ENCODE assay signal across 17 cellular contexts in the genomic region with DNA sequence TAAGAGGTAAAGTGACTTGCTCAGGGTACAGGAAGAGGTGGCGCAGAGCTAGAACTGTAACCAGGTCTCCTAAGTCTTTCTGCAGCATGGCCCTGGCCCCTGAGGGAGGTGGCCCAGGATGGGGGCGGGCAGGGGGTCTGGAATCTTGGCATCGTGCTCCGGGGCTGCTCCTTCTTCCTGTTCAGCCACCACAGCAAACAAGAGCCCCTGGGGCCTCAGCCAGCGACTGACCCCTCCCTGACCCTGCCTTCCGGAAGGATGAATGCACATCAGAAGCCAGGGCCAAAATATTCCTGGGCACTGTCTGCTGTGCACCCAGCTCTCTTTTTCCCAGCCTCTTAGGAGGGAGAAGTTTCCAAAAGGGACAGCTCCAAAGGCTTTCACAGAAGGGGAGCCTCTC.
DNase-seq lines count a peak whose midpoint lies in the region; FAIRE-seq and TF ChIP-seq lines count a peak whose summit lies in the region.
"Had no signal": no experiment of that assay in that cellular context is flagged by ENCODE, and none has a peak within 500 bp of the region (broad histone marks: within the 10 kb centered on the region; RNA-seq: fewer than 3 reads in every experiment).

No MANE protein-coding gene starts in this region.

- no peaks in the 10 kb centered on the region for H3K9me3 ChIP-seq in esophagus muscularis mucosa
- H3K9me3 ChIP-seq: BLaER1 had no signal

- H3K4me3 ChIP-seq in esophagus muscularis mucosa, result no peak overlapping the region
- H3K4me3 ChIP-seq: BLaER1, coronary artery, SK-N-MC had no signal

- H3K36me3 Mint-ChIP-seq in neural crest cell (ENCODE audit: low read depth), result no peaks in the 10 kb centered on the region
- H3K36me3 Mint-ChIP-seq: activated CD4-positive, alpha-beta memory T cell treated with anti-CD3 and anti-CD28 coated beads for 36 hours had no signal

- H3K4me1 ChIP-seq in esophagus muscularis mucosa, result peaks cover 0 to 7% (median 4%) of the 10 kb centered on the region in 4 donors
- H3K4me1 ChIP-seq: BLaER1 had no signal

- FAIRE-seq in GM12891 (lab: Jason Lieb, UNC), result no peak
- FAIRE-seq: TTC549 had no signal

- no peaks in the 10 kb centered on the region for H3K36me3 ChIP-seq in esophagus muscularis mucosa
- H3K36me3 ChIP-seq: BLaER1 had no signal

- no peak overlapping the region for H3K27ac Mint-ChIP-seq in neural crest cell (ENCODE audit: unreplicated experiment)
- H3K27ac Mint-ChIP-seq: activated CD4-positive, alpha-beta memory T cell treated with anti-CD3 and anti-CD28 coated beads for 36 hours had no signal

- WGBS in esophagus muscularis mucosa, result 48% methylated on average over 6 of the region's 6 CpGs

- DNase-seq in EL (peak; percentile 71), NCI-H69 (lab: John Stamatoyannopoulos, UW) (peak; percentile 19), esophagus muscularis mucosa (ENCODE audit: extremely low spot score) (peak; percentile 57), neural crest cell (ENCODE audit: low read depth, low spot score) (peak; percentile 7), LoVo (ENCODE audit: low spot score) (no peak), DMS53 (lab: John Stamatoyannopoulos, UW) (no peak), GM12891 (ENCODE audit: insufficient read length, low spot score) (no peak)
- DNase-seq: activated CD4-positive, alpha-beta memory T cell treated with anti-CD3 and anti-CD28 coated beads for 36 hours; kidney glomerular epithelial cell; NCI-H1694; NCI-H446; stimulated activated CD4-positive, alpha-beta T cell treated with anti-CD3 and anti-CD28 coated beads, Interleukin-15, amount 100 ng/mL, for 24 hours; stimulated activated naive CD8-positive, alpha-beta T cell treated with anti-CD3 and anti-CD28 coated beads, Interleukin-15, amount 100 ng/mL, for 72 hours had no signal

- no peak overlapping the region for H3K4me3 Mint-ChIP-seq in neural crest cell
- H3K4me3 Mint-ChIP-seq: activated CD4-positive, alpha-beta memory T cell treated with anti-CD3 and anti-CD28 coated beads for 36 hours; stimulated activated naive CD8-positive, alpha-beta T cell treated with anti-CD3 and anti-CD28 coated beads, Interleukin-15, amount 100 ng/mL, for 72 hours had no signal

- H3K27ac ChIP-seq in esophagus muscularis mucosa (replicated peaks in 1 of 4), result no peak overlapping the region
- H3K27ac ChIP-seq: BLaER1, coronary artery, SK-N-MC had no signal

- no peaks in the 10 kb centered on the region for H3K4me1 Mint-ChIP-seq in neural crest cell
- H3K4me1 Mint-ChIP-seq: stimulated activated naive CD8-positive, alpha-beta T cell treated with anti-CD3 and anti-CD28 coated beads, Interleukin-15, amount 100 ng/mL, for 72 hours had no signal

- no peaks in the 10 kb centered on the region for H3K9me3 Mint-ChIP-seq in neural crest cell
- H3K9me3 Mint-ChIP-seq: activated CD4-positive, alpha-beta memory T cell treated with anti-CD3 and anti-CD28 coated beads for 36 hours; stimulated activated naive CD8-positive, alpha-beta T cell treated with anti-CD3 and anti-CD28 coated beads, Interleukin-15, amount 100 ng/mL, for 72 hours had no signal

- peaks cover 0 to 13% (median 0%) of the 10 kb centered on the region in 4 donors for H3K27me3 ChIP-seq in esophagus muscularis mucosa
- H3K27me3 ChIP-seq: BLaER1 had no signal

- H3K27me3 Mint-ChIP-seq in neural crest cell (ENCODE audit: low read depth), result no peaks in the 10 kb centered on the region
- H3K27me3 Mint-ChIP-seq: activated CD4-positive, alpha-beta memory T cell treated with anti-CD3 and anti-CD28 coated beads for 36 hours had no signal

- TF ChIP-seq POLR2A in esophagus muscularis mucosa (IDR thresholded peaks at IDR 0.05; ENCODE audit: low read depth) (no peak), GM12891 (IDR thresholded peaks at IDR 0.05; ENCODE audit: low read depth, low read length) (no peak)

- no peak for TF ChIP-seq CTCF in esophagus muscularis mucosa (IDR thresholded peaks at IDR 0.05)
- no peak for TF ChIP-seq CTCF in neural crest cell (conservative IDR thresholded peaks at IDR 0.05)

- intact Hi-C loops in esophagus muscularis mucosa (cut with DNase I), result no loop called here

- TF ChIP-seq EP300 in esophagus muscularis mucosa (IDR thresholded peaks at IDR 0.05), result no peak

TF ChIP-seq in GM12891, 5 proteins besides CTCF, POLR2A, EP300 and RAD21:
- no peak for TF ChIP-seq POU2F2 (IDR thresholded peaks at IDR 0.05; ENCODE audit: low read depth, low read length)
- TF ChIP-seq PAX5 (IDR thresholded peaks at IDR 0.05; ENCODE audit: insufficient read depth, low read length, severe bottlenecking), result no peak
- TF ChIP-seq SPI1 (IDR thresholded peaks at IDR 0.05; ENCODE audit: low read depth, low read length), result no peak
- no peak for TF ChIP-seq TAF1 (IDR thresholded peaks at IDR 0.05; ENCODE audit: low read depth, low read length)
- TF ChIP-seq POLR2AphosphoS5 (IDR thresholded peaks at IDR 0.05; ENCODE audit: low read depth, low read length), result no peak

Comparison
In these comparisons a context has a peak if more than half of its experiments do, and no peak if none do; other contexts are left out.
1. DNase-seq: peak in EL (single experiment), NCI-H69 (single experiment), esophagus muscularis mucosa (single experiment) and neural crest cell (single experiment); none in LoVo (single experiment), DMS53 (single experiment) and GM12891 (single experiment).